In the genomic region with DNA sequence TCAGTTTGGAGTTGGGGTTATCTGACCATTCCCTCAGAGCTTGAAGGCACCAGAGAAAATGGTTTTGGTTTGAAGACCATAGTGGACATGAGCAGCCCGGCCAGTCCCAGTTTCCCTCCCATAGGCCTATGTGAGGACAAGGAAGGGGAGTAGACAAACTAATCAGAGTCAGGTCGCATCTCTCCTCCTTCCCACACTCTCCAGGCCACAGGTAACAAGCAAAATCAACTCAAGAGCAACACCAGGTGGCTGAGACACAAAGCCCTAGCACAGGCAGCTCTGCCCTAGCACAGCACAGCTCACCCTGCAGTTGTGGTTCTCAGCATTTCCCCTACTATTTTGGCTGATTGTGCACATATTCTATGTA, we compare ENCODE assay signal across 9 cellular contexts. TPM values are rescaled to one million over a fixed set of nuclear protein-coding genes. Genes with fewer than 3 reads are reported as not detected.
A peak's percentile ranks its signal among the peaks of the same experiment; 100 is the strongest.
DNase-seq lines count a peak whose midpoint lies in the region; ATAC-seq and TF ChIP-seq lines count a peak whose summit lies in the region.
"Had no signal": no experiment of that assay in that cellular context is flagged by ENCODE, and none has a peak within 500 bp of the region (broad histone marks: within the 10 kb centered on the region; RNA-seq: fewer than 3 reads in every experiment).

No MANE protein-coding gene starts in this region.

- H3K27me3 Mint-ChIP-seq in WTC11 (ENCODE audit: low read depth) = no peaks in the 10 kb centered on the region; the same call in 1 of the 2 replicates

- H3K27me3 ChIP-seq in lower lobe of right lung (ENCODE audit: low read depth) = no peaks in the 10 kb centered on the region
- no peaks in the 10 kb centered on the region for H3K27me3 ChIP-seq in SJCRH30

- H3K36me3 ChIP-seq in lower lobe of right lung (peaks cover 68% of the 10 kb centered on the region), SJCRH30 (peaks cover 15% of the 10 kb centered on the region)

- DNase-seq in WTC11 (ENCODE audit: low spot score) (no peak), lower lobe of right lung (no peak), SJCRH30 (no peak), A172 (ENCODE audit: low spot score) (no peak), NCI-H146 (lab: John Stamatoyannopoulos, UW) (no peak), NCI-H510A treated with DMSO at 0.1 percent for 48 hours (lab: John Stamatoyannopoulos, UW) (no peak)

- H3K9me3 ChIP-seq in lower lobe of right lung = no peaks in the 10 kb centered on the region
- H3K9me3 ChIP-seq in SJCRH30 (replicated peaks) = no peaks in the 10 kb centered on the region

- TF ChIP-seq CTCF in WTC11 (IDR thresholded peaks at IDR 0.05) (no peak), lower lobe of right lung (IDR thresholded peaks at IDR 0.05) (no peak)

- H3K4me3 ChIP-seq in lower lobe of right lung (peak overlapping the region; percentile 11), SJCRH30 (no peak overlapping the region)

- intact Hi-C loops in lower lobe of right lung (cut with DNase I) = no loop called here

- POLR2A ChIA-PET in WTC11 (lab: Charles Lee) = interaction anchor here (1.4 to 2.0 kb wide), 3 partner anchors 7 to 73 kb away, joined by 7 to 9 read pairs (median 7); a partner anchor contains a TSS

- no peaks in the 10 kb centered on the region for H3K9me3 Mint-ChIP-seq in WTC11

- CTCF ChIA-PET in WTC11 (lab: Charles Lee) = interaction anchor here (1.1 to 2.0 kb wide), 3 partner anchors 28 to 95 kb away, joined by 4 to 11 read pairs (median 9); no protein-coding TSS in a partner anchor

- no peak overlapping the region for H3K27ac Mint-ChIP-seq in WTC11

- peak; percentile 36 for ATAC-seq in GM18870 (IDR thresholded peaks at IDR 0.05; ENCODE audit: unreplicated experiment)
- peak; percentile 34 for ATAC-seq in HG02970 (IDR thresholded peaks at IDR 0.05; ENCODE audit: low FRiP score, unreplicated experiment)
- peak; percentile 36 for ATAC-seq in WTC11
- peak; percentile 59 to 70 for ATAC-seq in lower lobe of right lung

- peaks cover 5% of the 10 kb centered on the region for H3K4me1 Mint-ChIP-seq in WTC11

- peak overlapping the region; percentile 13 for H3K27ac ChIP-seq in lower lobe of right lung
- no peak overlapping the region for H3K27ac ChIP-seq in SJCRH30

- no peak overlapping the region for H3K4me3 Mint-ChIP-seq in WTC11

- peaks cover 56% of the 10 kb centered on the region for H3K36me3 Mint-ChIP-seq in WTC11

- H3K4me1 ChIP-seq in lower lobe of right lung = peaks cover 25% of the 10 kb centered on the region
- no peaks in the 10 kb centered on the region for H3K4me1 ChIP-seq in SJCRH30

TF ChIP-seq in WTC11, 78 proteins besides CTCF, POLR2A, EP300 and RAD21:
- no peak for TF ChIP-seq IRF2 (CRISPR knock-in tag; IDR thresholded peaks at IDR 0.05; ENCODE audit: borderline replicate concordance, low read depth)
- TF ChIP-seq, protein P1, sequence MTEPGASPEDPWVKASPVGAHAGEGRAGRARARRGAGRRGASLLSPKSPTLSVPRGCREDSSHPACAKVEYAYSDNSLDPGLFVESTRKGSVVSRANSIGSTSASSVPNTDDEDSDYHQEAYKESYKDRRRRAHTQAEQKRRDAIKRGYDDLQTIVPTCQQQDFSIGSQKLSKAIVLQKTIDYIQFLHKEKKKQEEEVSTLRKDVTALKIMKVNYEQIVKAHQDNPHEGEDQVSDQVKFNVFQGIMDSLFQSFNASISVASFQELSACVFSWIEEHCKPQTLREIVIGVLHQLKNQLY (CRISPR knock-in tag; IDR thresholded peaks at IDR 0.05) = no peak
- TF ChIP-seq NFE2L1 (CRISPR knock-in tag; IDR thresholded peaks at IDR 0.05) = no peak
- TF ChIP-seq, protein P2, sequence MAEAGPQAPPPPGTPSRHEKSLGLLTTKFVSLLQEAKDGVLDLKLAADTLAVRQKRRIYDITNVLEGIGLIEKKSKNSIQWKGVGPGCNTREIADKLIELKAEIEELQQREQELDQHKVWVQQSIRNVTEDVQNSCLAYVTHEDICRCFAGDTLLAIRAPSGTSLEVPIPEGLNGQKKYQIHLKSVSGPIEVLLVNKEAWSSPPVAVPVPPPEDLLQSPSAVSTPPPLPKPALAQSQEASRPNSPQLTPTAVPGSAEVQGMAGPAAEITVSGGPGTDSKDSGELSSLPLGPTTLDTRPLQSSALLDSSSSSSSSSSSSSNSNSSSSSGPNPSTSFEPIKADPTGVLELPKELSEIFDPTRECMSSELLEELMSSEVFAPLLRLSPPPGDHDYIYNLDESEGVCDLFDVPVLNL (CRISPR knock-in tag; IDR thresholded peaks at IDR 0.05; ENCODE audit: borderline replicate concordance, low read depth) = no peak
TF ChIP-seq in WTC11: peak in this region for 0.

RNA-seq across cellular contexts. Expression of a gene that starts 7.2 kb away (rescaled TPM):
- 85.5 to 91.1 TPM (median 89.3 TPM) in 3 replicates for total RNA-seq in WTC11 (2021)
- total RNA-seq in lower lobe of right lung = 82.4 TPM
- 61.2 and 61.3 TPM in 2 replicates for total RNA-seq in SJCRH30 (2014; rRNA removed; shearing (Covaris generic))
- total RNA-seq in A172 (2014; rRNA removed; shearing (Covaris generic)) = 76.1 and 161 TPM in 2 replicates

RNA-seq across cellular contexts. Expression of a gene that starts 16.2 kb away (rescaled TPM):
- total RNA-seq in WTC11 (2021) (10.9 to 19.0 TPM (median 16.4 TPM) in 3 replicates), lower lobe of right lung (20.2 TPM)
- 0.53 and 0.58 TPM in 2 replicates for total RNA-seq in SJCRH30 (2014; rRNA removed; shearing (Covaris generic))
- not detected in 2 replicates for total RNA-seq in A172 (2014; rRNA removed; shearing (Covaris generic))
- total RNA-seq: NCI-H460 had no signal
